ENCODE assay signal across 15 cellular contexts in genomic region chr13:61777902-61778301, GRCh38.
"Had no signal": no experiment of that assay in that cellular context is flagged by ENCODE, and none has a peak within 500 bp of the region (broad histone marks: within the 10 kb centered on the region; RNA-seq: fewer than 3 reads in every experiment).

No MANE protein-coding gene starts in this region.

- H3K36me3 ChIP-seq: breast epithelium, esophagus muscularis mucosa had no signal

- H3K9me3 ChIP-seq: breast epithelium, esophagus muscularis mucosa had no signal

- H3K27ac ChIP-seq: breast epithelium, esophagus muscularis mucosa had no signal

- DNase-seq: activated CD4-positive, alpha-beta T cell treated with anti-CD3 and anti-CD28 coated beads, Interleukin-2, amount 10 ng/mL, durations not matched to agents 7 days and 5 days; activated CD8-positive, alpha-beta T cell treated with anti-CD3 and anti-CD28 coated beads, Interleukin-2, amount 10 ng/mL, durations not matched to agents 7 days and 5 days; activated naive CD4-positive, alpha-beta T cell treated with anti-CD3 and anti-CD28 coated beads, Interleukin-2, amount 10 ng/mL, durations not matched to agents 7 days and 5 days; activated naive CD8-positive, alpha-beta T cell treated with anti-CD3 and anti-CD28 coated beads, Interleukin-2, amount 50 U/mL, for 24 hours; activated T-cell treated with anti-CD3 and anti-CD28 coated beads, Interleukin-2, amount 50 U/mL, for 4 hours; dermis blood vessel endothelial cell; effector memory CD4-positive, alpha-beta T cell; foreskin fibroblast; left colon; posterior cingulate gyrus; T1000; trophoblast cell had no signal

- H3K27me3 ChIP-seq: breast epithelium, esophagus muscularis mucosa had no signal

- H3K4me1 ChIP-seq: breast epithelium had no signal

- ATAC-seq: activated CD8-positive, alpha-beta T cell treated with anti-CD3 and anti-CD28 coated beads, Interleukin-2, amount 10 ng/mL, durations not matched to agents 7 days and 5 days; activated naive CD8-positive, alpha-beta T cell treated with anti-CD3 and anti-CD28 coated beads, Interleukin-2, amount 50 U/mL, for 24 hours; activated T-cell treated with anti-CD3 and anti-CD28 coated beads, Interleukin-2, amount 50 U/mL, for 4 hours; left colon; natural killer cell treated with Interleukin-12 subunit alpha and Interleukin-12 subunit beta and Interleukin-15 and Interleukin-18, amount 100 ng/mL, for 72 hours had no signal

- H3K4me3 ChIP-seq: breast epithelium, esophagus muscularis mucosa had no signal
